1 cellular context compared by ENCODE assay signal in the genomic region with DNA sequence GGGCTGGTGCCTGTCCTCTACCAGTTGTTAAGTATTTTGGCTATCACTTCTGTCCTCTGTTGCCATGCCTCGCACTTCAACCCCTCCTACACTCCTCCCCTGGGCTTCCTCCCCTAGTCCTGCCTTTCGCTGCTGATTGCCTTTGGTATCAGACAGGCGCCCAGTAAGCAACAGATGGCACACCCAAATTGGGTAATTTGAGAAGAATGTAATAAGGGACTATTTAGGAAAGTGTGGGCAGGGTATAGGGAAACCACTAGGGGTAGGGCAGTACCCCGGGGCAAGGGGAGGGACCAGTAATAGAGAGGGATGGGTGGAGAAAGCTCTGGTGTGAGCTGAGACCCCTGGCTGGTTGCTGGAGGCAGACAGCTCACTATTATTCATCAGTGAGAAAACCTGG.
TF ChIP-seq lines count a peak whose summit lies in the region.

No MANE protein-coding gene starts in this region.

TF ChIP-seq in WTC11, 78 proteins besides CTCF, POLR2A, EP300 and RAD21 (continued from another document):
- TF ChIP-seq, protein P1, sequence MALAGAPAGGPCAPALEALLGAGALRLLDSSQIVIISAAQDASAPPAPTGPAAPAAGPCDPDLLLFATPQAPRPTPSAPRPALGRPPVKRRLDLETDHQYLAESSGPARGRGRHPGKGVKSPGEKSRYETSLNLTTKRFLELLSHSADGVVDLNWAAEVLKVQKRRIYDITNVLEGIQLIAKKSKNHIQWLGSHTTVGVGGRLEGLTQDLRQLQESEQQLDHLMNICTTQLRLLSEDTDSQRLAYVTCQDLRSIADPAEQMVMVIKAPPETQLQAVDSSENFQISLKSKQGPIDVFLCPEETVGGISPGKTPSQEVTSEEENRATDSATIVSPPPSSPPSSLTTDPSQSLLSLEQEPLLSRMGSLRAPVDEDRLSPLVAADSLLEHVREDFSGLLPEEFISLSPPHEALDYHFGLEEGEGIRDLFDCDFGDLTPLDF (CRISPR knock-in tag; IDR thresholded peaks at IDR 0.05): no peak
- TF ChIP-seq NFATC4 (CRISPR knock-in tag; IDR thresholded peaks at IDR 0.05): no peak
- TF ChIP-seq, protein P2, sequence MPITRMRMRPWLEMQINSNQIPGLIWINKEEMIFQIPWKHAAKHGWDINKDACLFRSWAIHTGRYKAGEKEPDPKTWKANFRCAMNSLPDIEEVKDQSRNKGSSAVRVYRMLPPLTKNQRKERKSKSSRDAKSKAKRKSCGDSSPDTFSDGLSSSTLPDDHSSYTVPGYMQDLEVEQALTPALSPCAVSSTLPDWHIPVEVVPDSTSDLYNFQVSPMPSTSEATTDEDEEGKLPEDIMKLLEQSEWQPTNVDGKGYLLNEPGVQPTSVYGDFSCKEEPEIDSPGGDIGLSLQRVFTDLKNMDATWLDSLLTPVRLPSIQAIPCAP (CRISPR knock-in tag; IDR thresholded peaks at IDR 0.05): no peak
- TF ChIP-seq, protein P3, sequence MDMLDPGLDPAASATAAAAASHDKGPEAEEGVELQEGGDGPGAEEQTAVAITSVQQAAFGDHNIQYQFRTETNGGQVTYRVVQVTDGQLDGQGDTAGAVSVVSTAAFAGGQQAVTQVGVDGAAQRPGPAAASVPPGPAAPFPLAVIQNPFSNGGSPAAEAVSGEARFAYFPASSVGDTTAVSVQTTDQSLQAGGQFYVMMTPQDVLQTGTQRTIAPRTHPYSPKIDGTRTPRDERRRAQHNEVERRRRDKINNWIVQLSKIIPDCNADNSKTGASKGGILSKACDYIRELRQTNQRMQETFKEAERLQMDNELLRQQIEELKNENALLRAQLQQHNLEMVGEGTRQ (CRISPR knock-in tag; IDR thresholded peaks at IDR 0.05): no peak
- TF ChIP-seq, protein P4, sequence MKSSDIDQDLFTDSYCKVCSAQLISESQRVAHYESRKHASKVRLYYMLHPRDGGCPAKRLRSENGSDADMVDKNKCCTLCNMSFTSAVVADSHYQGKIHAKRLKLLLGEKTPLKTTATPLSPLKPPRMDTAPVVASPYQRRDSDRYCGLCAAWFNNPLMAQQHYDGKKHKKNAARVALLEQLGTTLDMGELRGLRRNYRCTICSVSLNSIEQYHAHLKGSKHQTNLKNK (CRISPR knock-in tag; IDR thresholded peaks at IDR 0.05): no peak
